Comparison of ENCODE assay signal across 8 cellular contexts in the genomic region with DNA sequence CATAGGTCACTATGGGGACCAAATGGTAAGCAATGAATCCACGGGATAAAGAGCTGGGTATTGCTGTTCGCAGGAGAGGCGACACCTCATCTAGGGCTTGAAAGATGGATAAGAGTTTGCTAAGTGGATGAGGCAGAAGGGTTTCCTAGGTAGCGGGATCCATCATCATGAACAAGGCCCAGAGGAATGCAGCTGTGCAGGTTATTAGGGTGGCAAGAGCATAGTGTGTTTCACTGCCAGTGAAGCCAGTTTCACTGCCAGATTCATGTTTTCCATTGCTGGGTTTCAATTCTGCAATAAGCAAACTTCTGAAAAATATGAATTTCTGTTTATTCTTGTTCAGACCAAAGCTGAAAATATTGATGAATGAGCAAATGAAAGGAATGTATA. TPM values are rescaled to one million over a fixed set of nuclear protein-coding genes. Genes with fewer than 3 reads are reported as not detected.
DNase-seq lines count a peak whose midpoint lies in the region; ATAC-seq, FAIRE-seq and TF ChIP-seq lines count a peak whose summit lies in the region.

No MANE protein-coding gene starts in this region.

- H3K4me1 Mint-ChIP-seq in activated CD4-positive, alpha-beta T cell treated with anti-CD3 and anti-CD28 coated beads, Interleukin-2, amount 10 ng/mL, durations not matched to agents 24 days and 14 days, result peaks cover 30% of the 10 kb centered on the region
- H3K4me1 Mint-ChIP-seq in T-helper 1 cell treated with Interleukin-12 subunit alpha and Interleukin-12 subunit beta and Interleukin-4 antibody, amounts not matched to agents 30 μg/mL and 1 μg/mL, for 36 hours (ENCODE audit: low read depth), result peaks cover 26% of the 10 kb centered on the region
- peaks cover 19% of the 10 kb centered on the region for H3K4me1 Mint-ChIP-seq in osteocyte (ENCODE audit: unreplicated experiment)

- DNase-seq in activated CD4-positive, alpha-beta T cell treated with anti-CD3 and anti-CD28 coated beads, Interleukin-2, amount 10 ng/mL, durations not matched to agents 24 days and 14 days, result no peak
- no peak for DNase-seq in activated CD4-positive, alpha-beta T cell treated with anti-CD3 and anti-CD28 coated beads, Interleukin-2, amount 50 U/mL, for 4 hours
- no peak for DNase-seq in osteocyte (ENCODE audit: extremely low spot score, unreplicated experiment)
- no peak for DNase-seq in urothelium cell line (ENCODE audit: low spot score)
- no peak for DNase-seq in iPS-NIHi7 (ENCODE audit: extremely low spot score)
- no peak for DNase-seq in KG1 (lab: John Stamatoyannopoulos, UW)

- no peak for FAIRE-seq in urothelium cell line (lab: Jason Lieb, UNC)

- peak; percentile 38 for ATAC-seq in HG03039 (IDR thresholded peaks at IDR 0.05; ENCODE audit: unreplicated experiment)

- H3K36me3 Mint-ChIP-seq in activated CD4-positive, alpha-beta T cell treated with anti-CD3 and anti-CD28 coated beads, Interleukin-2, amount 10 ng/mL, durations not matched to agents 24 days and 14 days (ENCODE audit: low read depth), result no peaks in the 10 kb centered on the region
- peaks cover 2% of the 10 kb centered on the region for H3K36me3 Mint-ChIP-seq in T-helper 1 cell treated with Interleukin-12 subunit alpha and Interleukin-12 subunit beta and Interleukin-4 antibody, amounts not matched to agents 30 μg/mL and 1 μg/mL, for 36 hours (ENCODE audit: low read depth)
- no peaks in the 10 kb centered on the region for H3K36me3 Mint-ChIP-seq in osteocyte (ENCODE audit: unreplicated experiment)

- H3K27me3 Mint-ChIP-seq in activated CD4-positive, alpha-beta T cell treated with anti-CD3 and anti-CD28 coated beads, Interleukin-2, amount 10 ng/mL, durations not matched to agents 24 days and 14 days, result peaks cover 5% of the 10 kb centered on the region
- peaks cover 27% of the 10 kb centered on the region for H3K27me3 Mint-ChIP-seq in T-helper 1 cell treated with Interleukin-12 subunit alpha and Interleukin-12 subunit beta and Interleukin-4 antibody, amounts not matched to agents 30 μg/mL and 1 μg/mL, for 36 hours (ENCODE audit: low read depth)
- no peaks in the 10 kb centered on the region for H3K27me3 Mint-ChIP-seq in osteocyte (ENCODE audit: unreplicated experiment)

- H3K4me3 Mint-ChIP-seq in activated CD4-positive, alpha-beta T cell treated with anti-CD3 and anti-CD28 coated beads, Interleukin-2, amount 10 ng/mL, durations not matched to agents 24 days and 14 days, result peak overlapping the region; percentile 83
- peak overlapping the region; percentile 70 for H3K4me3 Mint-ChIP-seq in T-helper 1 cell treated with Interleukin-12 subunit alpha and Interleukin-12 subunit beta and Interleukin-4 antibody, amounts not matched to agents 30 μg/mL and 1 μg/mL, for 36 hours
- no peak overlapping the region for H3K4me3 Mint-ChIP-seq in osteocyte (ENCODE audit: unreplicated experiment)

- intact Hi-C loops in activated CD4-positive, alpha-beta T cell treated with anti-CD3 and anti-CD28 coated beads, Interleukin-2, amount 10 ng/mL, durations not matched to agents 24 days and 14 days (cut with micrococcal nuclease), result loop anchor here (1.0 to 5.0 kb wide), 6 partner anchors 13 to 857 kb away; a partner anchor contains a TSS

- peaks cover 2% of the 10 kb centered on the region for H3K9me3 Mint-ChIP-seq in activated CD4-positive, alpha-beta T cell treated with anti-CD3 and anti-CD28 coated beads, Interleukin-2, amount 10 ng/mL, durations not matched to agents 24 days and 14 days
- no peaks in the 10 kb centered on the region for H3K9me3 Mint-ChIP-seq in T-helper 1 cell treated with Interleukin-12 subunit alpha and Interleukin-12 subunit beta and Interleukin-4 antibody, amounts not matched to agents 30 μg/mL and 1 μg/mL, for 36 hours
- no peaks in the 10 kb centered on the region for H3K9me3 Mint-ChIP-seq in osteocyte (ENCODE audit: unreplicated experiment)

- no peak for TF ChIP-seq CTCF in osteocyte (IDR thresholded peaks at IDR 0.05)

- peak overlapping the region; percentile 88 for H3K27ac Mint-ChIP-seq in activated CD4-positive, alpha-beta T cell treated with anti-CD3 and anti-CD28 coated beads, Interleukin-2, amount 10 ng/mL, durations not matched to agents 24 days and 14 days
- peak overlapping the region; percentile 77 for H3K27ac Mint-ChIP-seq in T-helper 1 cell treated with Interleukin-12 subunit alpha and Interleukin-12 subunit beta and Interleukin-4 antibody, amounts not matched to agents 30 μg/mL and 1 μg/mL, for 36 hours
- H3K27ac Mint-ChIP-seq in osteocyte (ENCODE audit: unreplicated experiment), result peak overlapping the region; percentile 84

RNA-seq across cellular contexts. Expression of a gene that starts 27.2 kb away (rescaled TPM):
- total RNA-seq in activated CD4-positive, alpha-beta T cell treated with anti-CD3 and anti-CD28 coated beads, Interleukin-2, amount 10 ng/mL, durations not matched to agents 24 days and 14 days, result 55.5 and 57.7 TPM in 2 replicates
- 77.8 and 111 TPM in 2 replicates for total RNA-seq in osteocyte
